26 cellular contexts compared by ENCODE assay signal in the genomic region with DNA sequence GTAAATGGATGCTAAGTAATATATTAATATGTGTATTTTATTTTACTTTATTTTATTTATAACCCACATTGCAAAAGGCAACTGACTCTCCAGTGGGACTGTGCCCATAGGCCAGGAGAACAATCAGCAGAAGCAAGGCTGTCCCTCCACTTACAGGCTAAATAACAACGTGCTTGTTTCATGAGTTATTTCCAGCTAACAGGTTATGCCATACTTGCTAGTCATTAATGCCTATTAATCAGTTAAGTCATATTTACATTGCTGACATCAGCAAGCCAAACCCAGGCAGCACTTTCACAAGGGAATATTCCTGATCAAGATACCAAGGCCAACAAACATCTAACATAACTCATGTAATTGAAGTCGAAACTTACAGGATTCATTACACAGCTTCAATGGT.
"Had no signal": no experiment of that assay in that cellular context is flagged by ENCODE, and none has a peak within 500 bp of the region (broad histone marks: within the 10 kb centered on the region; RNA-seq: fewer than 3 reads in every experiment).

No MANE protein-coding gene starts in this region.

- ATAC-seq: activated CD4-positive, alpha-beta T cell treated with anti-CD3 and anti-CD28 coated beads for 36 hours; activated CD8-positive, alpha-beta memory T cell treated with anti-CD3 and anti-CD28 coated beads, Interleukin-2, amount 10 ng/mL, durations not matched to agents 7 days and 5 days; activated CD8-positive, alpha-beta T cell treated with anti-CD3 and anti-CD28 coated beads, Interleukin-2, amount 10 ng/mL, durations not matched to agents 7 days and 5 days; activated naive CD4-positive, alpha-beta T cell treated with anti-CD3 and anti-CD28 coated beads, Interleukin-2, amount 50 U/mL, for 72 hours had no signal

- H3K9me3 ChIP-seq: ascending aorta, colonic mucosa, esophagus squamous epithelium had no signal

- H3K27ac ChIP-seq: ascending aorta, brain microvascular endothelial cell, colonic mucosa, esophagus squamous epithelium had no signal

- DNase-seq: activated CD4-positive, alpha-beta memory T cell treated with anti-CD3 and anti-CD28 coated beads for 36 hours; activated CD4-positive, alpha-beta T cell treated with anti-CD3 and anti-CD28 coated beads for 36 hours; activated CD4-positive, alpha-beta T cell treated with anti-CD3 and anti-CD28 coated beads, Interleukin-2, amount 10 ng/mL, durations not matched to agents 24 days and 14 days; activated CD4-positive, CD25-positive, alpha-beta regulatory T cell; activated CD4-positive, CD25-positive, alpha-beta regulatory T cell treated with anti-CD3 and anti-CD28 coated beads, Interleukin-2, amount 50 U/mL, for 72 hours; activated CD8-positive, alpha-beta memory T cell treated with anti-CD3 and anti-CD28 coated beads, Interleukin-2, amount 10 ng/mL, durations not matched to agents 7 days and 5 days; activated CD8-positive, alpha-beta memory T cell treated with anti-CD3 and anti-CD28 coated beads, Interleukin-2, amount 50 U/mL, for 4 hours; activated CD8-positive, alpha-beta T cell treated with anti-CD3 and anti-CD28 coated beads, Interleukin-2, amount 10 ng/mL, durations not matched to agents 7 days and 5 days; activated gamma-delta T cell; activated naive CD4-positive, alpha-beta T cell; activated naive CD4-positive, alpha-beta T cell treated with anti-CD3 and anti-CD28 coated beads, Interleukin-2, amount 10 ng/mL, durations not matched to agents 7 days and 5 days; activated naive CD8-positive, alpha-beta T cell treated with anti-CD3 and anti-CD28 coated beads, Interleukin-2, amount 10 ng/mL, durations not matched to agents 7 days and 5 days; activated T-cell treated with anti-CD3 and anti-CD28 coated beads, Interleukin-2, amount 50 U/mL, for 1 hour; activated T-cell treated with anti-CD3 and anti-CD28 coated beads, Interleukin-2, amount 50 U/mL, for 48 hours; brain microvascular endothelial cell; colonic mucosa; effector CD8-positive, alpha-beta T cell; erythroblast; esophagus squamous epithelium; foreskin fibroblast; T-helper 2 cell had no signal

- H3K4me1 ChIP-seq: ascending aorta, colonic mucosa, esophagus squamous epithelium had no signal

- H3K27me3 ChIP-seq: ascending aorta, brain microvascular endothelial cell, colonic mucosa had no signal

- H3K4me3 ChIP-seq: ascending aorta, colonic mucosa, esophagus squamous epithelium had no signal

- FAIRE-seq: endometrium, endothelial cell of umbilical vein, frontal cortex had no signal

- H3K36me3 ChIP-seq: ascending aorta, brain microvascular endothelial cell, colonic mucosa, esophagus squamous epithelium had no signal
